ENCODE assay signal across 11 cellular contexts in genomic region chr10:33265621-33266020, GRCh38.
DNase-seq lines count a peak whose midpoint lies in the region; ATAC-seq and TF ChIP-seq lines count a peak whose summit lies in the region.
"Had no signal": no experiment of that assay in that cellular context is flagged by ENCODE, and none has a peak within 500 bp of the region (broad histone marks: within the 10 kb centered on the region; RNA-seq: fewer than 3 reads in every experiment).

No MANE protein-coding gene starts in this region.

- no peak overlapping the region for H3K4me2 ChIP-seq in neuronal stem cell (ENCODE audit: insufficient read depth, low read length, poor library complexity, severe bottlenecking)

- no peak for TF ChIP-seq CTCF in RWPE2 (IDR thresholded peaks at IDR 0.05; ENCODE audit: poor library complexity, severe bottlenecking)
- no peak for TF ChIP-seq CTCF in psoas muscle (IDR thresholded peaks at IDR 0.05)

- no peak overlapping the region for H3K23ac ChIP-seq in neuronal stem cell (ENCODE audit: low read depth, low read length, poor library complexity)

- no peak overlapping the region for H2BK12ac ChIP-seq in neuronal stem cell (ENCODE audit: low read length)

- H3K18ac ChIP-seq in neuronal stem cell (ENCODE audit: low read length) = no peak overlapping the region

- CTCF ChIA-PET in activated naive CD4-positive, alpha-beta T cell treated with anti-CD3 and anti-CD28 coated beads, Interleukin-2, amount 10 ng/mL, durations not matched to agents 7 days and 5 days (lab: Charles Lee) = interaction anchor here (0.6 kb wide), 1 partner anchor 16 kb away, joined by 3 read pairs; no protein-coding TSS in a partner anchor

- H3K36me3 ChIP-seq in RWPE2 (ENCODE audit: low read depth) (peaks cover 77% of the 10 kb centered on the region), psoas muscle (ENCODE audit: insufficient read depth in 1 of 2, low read depth in 1 of 2) (peaks cover 0 to 58% of the 10 kb centered on the region in 2 donors), neuronal stem cell (replicated peaks in 1 of 2; ENCODE audit: control insufficient read depth in 2 of 2, insufficient read depth in 2 of 2, low read length in 2 of 2) (peaks cover 2 to 97% of the 10 kb centered on the region in 2 donors)

- H3K27ac ChIP-seq in RWPE2 (ENCODE audit: poor library complexity, severe bottlenecking) = peak overlapping the region; percentile 100
- no peak overlapping the region for H3K27ac ChIP-seq in psoas muscle
- H3K27ac ChIP-seq in neuronal stem cell (replicated peaks; ENCODE audit: low read length) = no peak overlapping the region
- H3K27ac ChIP-seq: ascending aorta, right atrium auricular region had no signal

- intact Hi-C loops in psoas muscle (cut with DNase I) = no loop called here

- H4K8ac ChIP-seq in neuronal stem cell (ENCODE audit: low read depth, low read length) = no peak overlapping the region

- no peak overlapping the region for H2AK5ac ChIP-seq in neuronal stem cell (ENCODE audit: low read depth, low read length)

- ATAC-seq in RWPE2 (ENCODE audit: low read depth) (no peak), left lobe of liver (peak; percentile 51), psoas muscle (no peak)
- ATAC-seq in stimulated activated effector memory CD8-positive, alpha-beta T cell treated with anti-CD3 and anti-CD28 coated beads, Interleukin-12 subunit alpha, Interleukin-12 subunit beta, amount 100 ng/mL, for 72 hours = peak; percentile 82

- H3K9me3 ChIP-seq in RWPE2 (ENCODE audit: severe bottlenecking) (no peaks in the 10 kb centered on the region), psoas muscle (no peaks in the 10 kb centered on the region), neuronal stem cell (replicated peaks in 1 of 2; ENCODE audit: control insufficient read depth in 2 of 2, insufficient read depth in 1 of 2, low read depth in 1 of 2, low read length in 2 of 2) (no peaks in the 10 kb centered on the region)
- H3K9me3 ChIP-seq: ascending aorta, right atrium auricular region had no signal

- H3K9ac ChIP-seq in neuronal stem cell (ENCODE audit: low read depth, low read length, poor library complexity) = no peak overlapping the region

- peaks cover 3% of the 10 kb centered on the region for H3K4me1 Mint-ChIP-seq in activated naive CD4-positive, alpha-beta T cell treated with anti-CD3 and anti-CD28 coated beads, Interleukin-2, amount 10 ng/mL, durations not matched to agents 7 days and 5 days
- H3K4me1 Mint-ChIP-seq in stimulated activated effector memory CD8-positive, alpha-beta T cell treated with anti-CD3 and anti-CD28 coated beads, Interleukin-12 subunit alpha, Interleukin-12 subunit beta, amount 100 ng/mL, for 72 hours = peaks cover 18% of the 10 kb centered on the region

- H3K27ac Mint-ChIP-seq in activated naive CD4-positive, alpha-beta T cell treated with anti-CD3 and anti-CD28 coated beads, Interleukin-2, amount 10 ng/mL, durations not matched to agents 7 days and 5 days = no peak overlapping the region
- H3K27ac Mint-ChIP-seq in stimulated activated effector memory CD8-positive, alpha-beta T cell treated with anti-CD3 and anti-CD28 coated beads, Interleukin-12 subunit alpha, Interleukin-12 subunit beta, amount 100 ng/mL, for 72 hours = no peak overlapping the region

- H3K27me3 Mint-ChIP-seq in activated naive CD4-positive, alpha-beta T cell treated with anti-CD3 and anti-CD28 coated beads, Interleukin-2, amount 10 ng/mL, durations not matched to agents 7 days and 5 days = peaks cover 11% of the 10 kb centered on the region

- no peaks in the 10 kb centered on the region for H3K79me1 ChIP-seq in neuronal stem cell (ENCODE audit: low read depth, low read length)

- H2BK15ac ChIP-seq in neuronal stem cell (ENCODE audit: low read length) = no peak overlapping the region

- H2AFZ ChIP-seq in neuronal stem cell (ENCODE audit: low read length) = no peak overlapping the region

- no peak overlapping the region for H2BK5ac ChIP-seq in neuronal stem cell (ENCODE audit: low read length)

- 84 to 95% (median 87%) methylated on average over 4 of the region's 4 CpGs for WGBS in psoas muscle, 3 donors
- WGBS in neuronal stem cell (ENCODE audit: extremely low coverage in 2 of 2, insufficient read length in 2 of 2, insufficient replicate concordance in 1 of 2), 2 donors = no CpG with 5 or more reads among the region's 4 CpGs

- no peak overlapping the region for H3K4me3 Mint-ChIP-seq in activated naive CD4-positive, alpha-beta T cell treated with anti-CD3 and anti-CD28 coated beads, Interleukin-2, amount 10 ng/mL, durations not matched to agents 7 days and 5 days
- no peak overlapping the region for H3K4me3 Mint-ChIP-seq in stimulated activated effector memory CD8-positive, alpha-beta T cell treated with anti-CD3 and anti-CD28 coated beads, Interleukin-12 subunit alpha, Interleukin-12 subunit beta, amount 100 ng/mL, for 72 hours

- no peak overlapping the region for H4K91ac ChIP-seq in neuronal stem cell (ENCODE audit: low read depth, low read length, poor library complexity)

- no peak overlapping the region for H3K14ac ChIP-seq in neuronal stem cell (ENCODE audit: low read length)

- DNase-seq in activated naive CD4-positive, alpha-beta T cell treated with Interleukin-2 at 50 U/mL for 16 hours = peak; percentile 60
- no peak for DNase-seq in activated naive CD4-positive, alpha-beta T cell treated with anti-CD3 and anti-CD28 coated beads, Interleukin-2, amount 10 ng/mL, durations not matched to agents 7 days and 5 days
- no peak for DNase-seq in RWPE2 (ENCODE audit: low spot score)
- DNase-seq in left lobe of liver (ENCODE audit: low spot score) = peak; percentile 59
- DNase-seq in stimulated activated effector memory CD8-positive, alpha-beta T cell treated with anti-CD3 and anti-CD28 coated beads, Interleukin-12 subunit alpha, Interleukin-12 subunit beta, amount 100 ng/mL, for 72 hours (ENCODE audit: low spot score in 2 of 2) = peak in 1 of 2 donors; percentile 57
- DNase-seq in psoas muscle = no peak
- DNase-seq in NCI-H748 treated with DMSO at 0.1 percent for 48 hours (lab: John Stamatoyannopoulos, UW) = no peak
- no peak for DNase-seq in neuronal stem cell (ENCODE audit: low spot score)
- DNase-seq: AML-193 had no signal

- H3K27me3 ChIP-seq in RWPE2 (ENCODE audit: insufficient read depth, poor library complexity, severe bottlenecking) = no peaks in the 10 kb centered on the region
- H3K27me3 ChIP-seq in psoas muscle (ENCODE audit: insufficient read depth in 3 of 3, low read length in 2 of 3) = no peaks in the 10 kb centered on the region
- H3K27me3 ChIP-seq in neuronal stem cell (ENCODE audit: control insufficient read depth in 3 of 3, insufficient read depth in 3 of 3, low read depth in 1 of 3, low read length in 3 of 3) = no peaks in the 10 kb centered on the region
- H3K27me3 ChIP-seq: ascending aorta, right atrium auricular region had no signal

- H3K4me3 ChIP-seq in RWPE2 (ENCODE audit: severe bottlenecking) (no peak overlapping the region), psoas muscle (no peak overlapping the region), neuronal stem cell (ENCODE audit: low read length in 2 of 2) (no peak overlapping the region)
- H3K4me3 ChIP-seq: ascending aorta, right atrium auricular region had no signal

- H3K9me3 Mint-ChIP-seq in activated naive CD4-positive, alpha-beta T cell treated with anti-CD3 and anti-CD28 coated beads, Interleukin-2, amount 10 ng/mL, durations not matched to agents 7 days and 5 days = no peaks in the 10 kb centered on the region
- H3K9me3 Mint-ChIP-seq in stimulated activated effector memory CD8-positive, alpha-beta T cell treated with anti-CD3 and anti-CD28 coated beads, Interleukin-12 subunit alpha, Interleukin-12 subunit beta, amount 100 ng/mL, for 72 hours = no peaks in the 10 kb centered on the region

- H3K4me1 ChIP-seq in RWPE2 (ENCODE audit: insufficient read depth, poor library complexity, severe bottlenecking) (peaks cover 30% of the 10 kb centered on the region), psoas muscle (no peaks in the 10 kb centered on the region), neuronal stem cell (ENCODE audit: control insufficient read depth in 2 of 2, insufficient read depth in 1 of 2, low read depth in 1 of 2, low read length in 2 of 2) (peaks cover 0 to 2% of the 10 kb centered on the region in 2 donors)
- H3K4me1 ChIP-seq: ascending aorta had no signal

- H3K4ac ChIP-seq in neuronal stem cell (ENCODE audit: low read length) = no peak overlapping the region

- no peak overlapping the region for H2BK120ac ChIP-seq in neuronal stem cell (ENCODE audit: low read depth, low read length)

- no peaks in the 10 kb centered on the region for H3K36me3 Mint-ChIP-seq in activated naive CD4-positive, alpha-beta T cell treated with anti-CD3 and anti-CD28 coated beads, Interleukin-2, amount 10 ng/mL, durations not matched to agents 7 days and 5 days
- no peaks in the 10 kb centered on the region for H3K36me3 Mint-ChIP-seq in stimulated activated effector memory CD8-positive, alpha-beta T cell treated with anti-CD3 and anti-CD28 coated beads, Interleukin-12 subunit alpha, Interleukin-12 subunit beta, amount 100 ng/mL, for 72 hours

Comparison
In these comparisons a context has a peak if more than half of its experiments do, and no peak if none do; other contexts are left out.
1. DNase-seq: peak in activated naive CD4-positive, alpha-beta T cell treated with Interleukin-2 at 50 U/mL for 16 hours (single experiment) and left lobe of liver (single experiment); none in activated naive CD4-positive, alpha-beta T cell treated with anti-CD3 and anti-CD28 coated beads, Interleukin-2, amount 10 ng/mL, durations not matched to agents 7 days and 5 days (single experiment), RWPE2 (single experiment), psoas muscle (0 of 2), NCI-H748 treated with DMSO at 0.1 percent for 48 hours (single experiment) and neuronal stem cell (single experiment).
2. ATAC-seq: peak in left lobe of liver (single experiment) and stimulated activated effector memory CD8-positive, alpha-beta T cell treated with anti-CD3 and anti-CD28 coated beads, Interleukin-12 subunit alpha, Interleukin-12 subunit beta, amount 100 ng/mL, for 72 hours (single experiment); none in RWPE2 (single experiment) and psoas muscle (0 of 4).